In the genomic region with DNA sequence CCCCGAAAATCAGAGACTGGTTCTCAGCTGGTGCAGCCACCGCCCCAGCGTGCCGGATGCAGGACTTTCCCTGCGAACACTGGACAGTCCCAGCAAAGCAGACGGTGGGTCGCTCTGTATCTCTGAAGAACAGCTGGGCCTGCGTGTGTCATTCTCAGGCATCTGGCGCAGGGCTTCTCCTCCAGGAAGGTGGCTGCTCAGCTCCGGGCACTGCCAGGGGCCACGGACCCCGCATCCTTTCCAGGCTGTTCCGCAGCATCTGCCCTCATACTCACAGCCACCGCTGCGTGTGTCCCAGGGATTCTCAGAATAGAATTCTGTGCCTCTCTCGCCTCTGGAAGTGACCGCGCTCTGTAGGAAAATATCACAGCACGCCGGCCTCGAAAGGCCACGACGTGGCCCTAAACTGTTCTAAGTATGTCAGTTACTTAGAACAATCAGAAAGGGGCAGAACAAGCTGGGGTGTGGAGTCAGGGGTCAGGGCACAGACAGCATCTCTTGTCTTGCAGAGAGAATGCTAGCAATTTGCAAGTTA, we compare ENCODE assay signal across 3 cellular contexts. TPM values are rescaled to one million over a fixed set of nuclear protein-coding genes. Genes with fewer than 3 reads are reported as not detected.
"Had no signal": no experiment of that assay in that cellular context is flagged by ENCODE, and none has a peak within 500 bp of the region (broad histone marks: within the 10 kb centered on the region; RNA-seq: fewer than 3 reads in every experiment).

No MANE protein-coding gene starts in this region.

RNA-seq across cellular contexts. Expression of a gene that starts 44.7 kb away (rescaled TPM):
- total RNA-seq: epithelial cell of proximal tubule, foreskin keratinocyte, kidney epithelial cell had no signal
